ENCODE assay signal across 1 cellular context in genomic region chr10:125083576-125083920, GRCh38.
TF ChIP-seq lines count a peak whose summit lies in the region.

No MANE protein-coding gene starts in this region.

TF ChIP-seq in SK-N-SH treated with all-trans-retinoic acid at 6 μM for 48 hours, 23 proteins besides CTCF, POLR2A, EP300 and RAD21 (continued from another document):
- TF ChIP-seq, protein P1, sequence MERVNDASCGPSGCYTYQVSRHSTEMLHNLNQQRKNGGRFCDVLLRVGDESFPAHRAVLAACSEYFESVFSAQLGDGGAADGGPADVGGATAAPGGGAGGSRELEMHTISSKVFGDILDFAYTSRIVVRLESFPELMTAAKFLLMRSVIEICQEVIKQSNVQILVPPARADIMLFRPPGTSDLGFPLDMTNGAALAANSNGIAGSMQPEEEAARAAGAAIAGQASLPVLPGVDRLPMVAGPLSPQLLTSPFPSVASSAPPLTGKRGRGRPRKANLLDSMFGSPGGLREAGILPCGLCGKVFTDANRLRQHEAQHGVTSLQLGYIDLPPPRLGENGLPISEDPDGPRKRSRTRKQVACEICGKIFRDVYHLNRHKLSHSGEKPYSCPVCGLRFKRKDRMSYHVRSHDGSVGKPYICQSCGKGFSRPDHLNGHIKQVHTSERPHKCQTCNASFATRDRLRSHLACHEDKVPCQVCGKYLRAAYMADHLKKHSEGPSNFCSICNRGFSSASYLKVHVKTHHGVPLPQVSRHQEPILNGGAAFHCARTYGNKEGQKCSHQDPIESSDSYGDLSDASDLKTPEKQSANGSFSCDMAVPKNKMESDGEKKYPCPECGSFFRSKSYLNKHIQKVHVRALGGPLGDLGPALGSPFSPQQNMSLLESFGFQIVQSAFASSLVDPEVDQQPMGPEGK (CRISPR knock-in tag; IDR thresholded peaks at IDR 0.05; ENCODE audit: borderline replicate concordance): no peak
- TF ChIP-seq ZC3H10 (CRISPR knock-in tag; IDR thresholded peaks at IDR 0.05) (no peak), ARNTL (CRISPR knock-in tag; IDR thresholded peaks at IDR 0.05; ENCODE audit: borderline replicate concordance, low read depth) (no peak), CSDC2 (CRISPR knock-in tag; IDR thresholded peaks at IDR 0.05) (no peak)
